8 cellular contexts compared by ENCODE assay signal in the genomic region with DNA sequence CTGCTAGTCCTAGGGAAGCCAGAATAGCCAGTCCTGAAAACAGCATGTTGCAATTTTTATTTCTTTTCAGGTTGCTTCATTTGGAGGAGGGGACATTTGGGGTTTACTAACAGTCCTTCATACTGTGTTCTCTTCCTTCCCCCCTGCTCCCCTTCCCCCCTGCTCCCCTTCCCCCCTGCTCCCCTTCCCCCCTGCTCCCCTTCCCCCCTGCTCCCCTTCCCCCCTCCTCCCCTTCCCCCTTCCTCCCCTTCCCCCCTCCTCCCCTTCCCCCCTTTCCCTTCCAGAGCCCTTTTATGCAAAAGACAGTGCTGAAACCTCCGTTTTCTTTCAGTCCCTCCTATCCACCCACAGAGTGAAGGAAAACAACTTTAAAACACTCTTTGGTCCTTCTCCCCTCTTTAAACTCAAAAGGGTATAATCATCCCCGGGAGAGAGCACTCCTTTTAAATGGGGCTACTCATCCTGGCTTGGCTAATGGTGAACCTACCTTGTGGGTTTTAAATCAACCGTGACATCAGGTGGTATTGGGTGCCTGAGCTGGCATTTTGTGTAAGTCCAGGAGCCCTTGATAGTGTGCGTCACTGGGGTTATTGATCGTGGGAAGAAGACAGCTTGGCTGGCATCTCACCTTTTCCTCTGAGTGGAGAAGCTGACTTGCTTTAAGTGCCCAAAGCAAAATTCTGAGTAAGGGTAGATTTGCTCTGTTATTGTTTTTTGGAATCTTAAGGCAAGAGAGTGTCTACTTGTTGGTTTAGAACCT. TPM values are rescaled to one million over a fixed set of nuclear protein-coding genes. Genes with fewer than 3 reads are reported as not detected.
DNase-seq lines count a peak whose midpoint lies in the region; ATAC-seq, FAIRE-seq and TF ChIP-seq lines count a peak whose summit lies in the region.

No MANE protein-coding gene starts in this region.

- peak overlapping the region; percentile 92 for H2AK9ac ChIP-seq in IMR-90 (replicated peaks; ENCODE audit: low read depth, low read length, poor library complexity)

- CTCF ChIA-PET in A549 (lab: Yijun Ruan, JAX) (interaction anchor here (0.6 to 2.5 kb wide), 4 partner anchors 36 to 109 kb away, joined by 3 to 7 read pairs (median 3); no protein-coding TSS in a partner anchor), IMR-90 (lab: Yijun Ruan, JAX) (no interaction called here)

- H3K4me1 Mint-ChIP-seq in effector memory CD8-positive, alpha-beta T cell (ENCODE audit: low read depth in 2 of 2) = peaks cover 50 to 69% of the 10 kb centered on the region in 2 donors
- H3K4me1 Mint-ChIP-seq in neural crest cell = peaks cover 73% of the 10 kb centered on the region

- TF ChIP-seq CTCF in A549 (IDR thresholded peaks at IDR 0.05) (no peak), IMR-90 (conservative IDR thresholded peaks at IDR 0.05; ENCODE audit: low read depth, low read length) (no peak), WERI-Rb-1 (IDR thresholded peaks at IDR 0.05; ENCODE audit: low read depth, low read length) (no peak), neural crest cell (conservative IDR thresholded peaks at IDR 0.05) (peak; percentile 1), vagina (IDR thresholded peaks at IDR 0.05) (no peak)

- peak in 1 of 2 experiments; percentile 12 for DNase-seq in A549 (ENCODE audit: low read depth in 1 of 2, low spot score in 1 of 2)
- DNase-seq in IMR-90 = peak; percentile 22
- no peak for DNase-seq in WERI-Rb-1
- peak in 2 of 3 experiments; percentile 6 to 14 for DNase-seq in effector memory CD8-positive, alpha-beta T cell
- no peak for DNase-seq in neural crest cell (ENCODE audit: low read depth, low spot score)
- no peak for DNase-seq in vagina (ENCODE audit: extremely low spot score in 2 of 2)
- DNase-seq in cerebellar nuclear complex (lab: John Stamatoyannopoulos, UW) = no peak
- no peak for DNase-seq in ureter (ENCODE audit: low spot score)

- no peak overlapping the region for H2BK5ac ChIP-seq in IMR-90 (ENCODE audit: low read depth, low read length, poor library complexity, severe bottlenecking)

- no peak for ATAC-seq in A549
- no peak for ATAC-seq in IMR-90 (ENCODE audit: low read depth)
- no peak for ATAC-seq in effector memory CD8-positive, alpha-beta T cell (replicated peaks)

- WGBS in A549 (ENCODE audit: missing lambda C conversion rate) = 28% methylated on average over 5 of the region's 5 CpGs
- 19% methylated on average over 3 of the region's 5 CpGs; no CpG with 5 or more reads in 1 of the 2 experiments for WGBS in IMR-90 (ENCODE audit: extremely low coverage in 2 of 2, insufficient read length in 1 of 2), 2 experiments

- peaks cover 49% of the 10 kb centered on the region for H3K4me1 ChIP-seq in A549
- peaks cover 26% of the 10 kb centered on the region for H3K4me1 ChIP-seq in IMR-90 (ENCODE audit: control insufficient read depth, insufficient read depth, low read length)
- peaks cover 73% of the 10 kb centered on the region for H3K4me1 ChIP-seq in vagina

- peaks cover 64% of the 10 kb centered on the region for H4K20me1 ChIP-seq in IMR-90 (ENCODE audit: insufficient read depth, low read length)

- POLR2A ChIA-PET in A549 (lab: Yijun Ruan, JAX) = interaction anchor here (0.6 to 1.2 kb wide), 3 partner anchors 21 to 109 kb away, joined by 3 read pairs; partner anchors contain the start of gene CNOT8
- POLR2A ChIA-PET in IMR-90 (lab: Charles Lee; ENCODE audit: unreplicated experiment) = interaction anchor here (0.6 kb wide), 2 partner anchors 75 to 85 kb away, joined by 4 to 6 read pairs; no protein-coding TSS in a partner anchor

- no peak overlapping the region for H2BK20ac ChIP-seq in IMR-90 (ENCODE audit: low read depth, low read length)

- peak overlapping the region; percentile 94 for H3K4me3 ChIP-seq in A549
- H3K4me3 ChIP-seq in IMR-90 (ENCODE audit: insufficient read depth, low read depth, low read length) = peak overlapping the region; percentile 98
- H3K4me3 ChIP-seq in WERI-Rb-1 (ENCODE audit: low read depth, low read length) = peak overlapping the region; percentile 94
- H3K4me3 ChIP-seq in vagina = peak overlapping the region; percentile 73 to 81

- H4K91ac ChIP-seq in IMR-90 (ENCODE audit: insufficient read depth, low read depth, low read length) = no peak overlapping the region

- TF ChIP-seq RAD21 in A549 (conservative IDR thresholded peaks at IDR 0.05 in 1 of 2, IDR thresholded peaks at IDR 0.05 in 1 of 2) (no peak), IMR-90 (IDR thresholded peaks at IDR 0.05; ENCODE audit: low read length) (no peak)

- no TSS peak for BruUV-seq in IMR-90 (replicated peaks; lab: Mats Ljungman, UMichigan)

- TF ChIP-seq POLR2A in A549 (IDR thresholded peaks at IDR 0.05; ENCODE audit: low read length) (no peak), IMR-90 (IDR thresholded peaks at IDR 0.05; ENCODE audit: low read depth, low read length) (no peak), vagina (IDR thresholded peaks at IDR 0.05) (no peak)

- H3K9me3 Mint-ChIP-seq in effector memory CD8-positive, alpha-beta T cell = no peaks in the 10 kb centered on the region
- H3K9me3 Mint-ChIP-seq in neural crest cell = no peaks in the 10 kb centered on the region

- no peak for TF ChIP-seq EP300 in A549 (IDR thresholded peaks at IDR 0.05)

- no peaks in the 10 kb centered on the region for H3K27me3 ChIP-seq in IMR-90 (ENCODE audit: control insufficient read depth, insufficient read depth, low read length)
- no peaks in the 10 kb centered on the region for H3K27me3 ChIP-seq in WERI-Rb-1 (ENCODE audit: insufficient read depth, low read depth, severe bottlenecking)
- no peaks in the 10 kb centered on the region for H3K27me3 ChIP-seq in vagina

- H3K18ac ChIP-seq in IMR-90 (ENCODE audit: low read depth, low read length) = peak overlapping the region; percentile 20; the same call in 1 of the 2 replicates

- peak overlapping the region; percentile 100 for H3K27ac ChIP-seq in A549
- peak overlapping the region; percentile 68 for H3K27ac ChIP-seq in IMR-90 (ENCODE audit: insufficient read depth, low read length)
- H3K27ac ChIP-seq in WERI-Rb-1 = no peak overlapping the region
- peak overlapping the region; percentile 98 for H3K27ac ChIP-seq in vagina

- H2AFZ ChIP-seq in IMR-90 (replicated peaks; ENCODE audit: low read length, poor library complexity) = no peak overlapping the region

- H3K4me2 ChIP-seq in A549 (peak overlapping the region; percentile 94), IMR-90 (ENCODE audit: low read depth, low read length) (peak overlapping the region; percentile 97)

- H3K27ac Mint-ChIP-seq in effector memory CD8-positive, alpha-beta T cell = peak overlapping the region; percentile 90 to 97
- H3K27ac Mint-ChIP-seq in neural crest cell (ENCODE audit: unreplicated experiment) = peak overlapping the region; percentile 68

- H3K36me3 Mint-ChIP-seq in effector memory CD8-positive, alpha-beta T cell (ENCODE audit: insufficient read depth) = peaks cover 20% of the 10 kb centered on the region
- no peaks in the 10 kb centered on the region for H3K36me3 Mint-ChIP-seq in neural crest cell (ENCODE audit: low read depth)

- no peak overlapping the region for H4K5ac ChIP-seq in IMR-90 (ENCODE audit: low read depth, low read length)

- H3K27me3 Mint-ChIP-seq in effector memory CD8-positive, alpha-beta T cell = no peaks in the 10 kb centered on the region
- peaks cover 2% of the 10 kb centered on the region for H3K27me3 Mint-ChIP-seq in neural crest cell (ENCODE audit: low read depth)

- peak overlapping the region; percentile 94 to 97 for H3K4me3 Mint-ChIP-seq in effector memory CD8-positive, alpha-beta T cell
- H3K4me3 Mint-ChIP-seq in neural crest cell = peak overlapping the region; percentile 97

- no peaks in the 10 kb centered on the region for H3K9me3 ChIP-seq in A549
- no peaks in the 10 kb centered on the region for H3K9me3 ChIP-seq in IMR-90 (ENCODE audit: control insufficient read depth, insufficient read depth, low read length)
- H3K9me3 ChIP-seq in WERI-Rb-1 (ENCODE audit: severe bottlenecking) = no peaks in the 10 kb centered on the region
- no peaks in the 10 kb centered on the region for H3K9me3 ChIP-seq in vagina

- peak overlapping the region; percentile 81 for H3K9ac ChIP-seq in IMR-90 (ENCODE audit: low read depth, low read length)

- intact Hi-C loops in IMR-90 (cut with micrococcal nuclease) (loop anchor here (2.0 kb wide), 2 partner anchors 37 to 55 kb away; no protein-coding TSS in a partner anchor), vagina (cut with DNase I) (loop anchor here (10.0 kb wide), 1 partner anchor 73 kb away; no protein-coding TSS in a partner anchor)

- dilution Hi-C loops in IMR-90 (cut with HindIII; ENCODE audit: low sequenced_read_pairs, unreplicated experiment) = no loop called here

- no peak overlapping the region for H2BK15ac ChIP-seq in IMR-90 (ENCODE audit: low read depth, low read length)

- peak overlapping the region; percentile 90 for H3K23ac ChIP-seq in IMR-90 (ENCODE audit: low read depth, low read length)

- H2BK120ac ChIP-seq in IMR-90 (ENCODE audit: low read depth, low read length) = no peak overlapping the region

- peaks cover 3 to 37% of the 10 kb centered on the region in 2 experiments; a peak in 2 of 4 replicates for H3K79me1 ChIP-seq in IMR-90 (ENCODE audit: low read depth in 1 of 2, low read length in 2 of 2)

- no peak for FAIRE-seq in A549 (lab: Jason Lieb, UNC)

- H3K4ac ChIP-seq in IMR-90 (ENCODE audit: low read depth, low read length) = no peak overlapping the region

- peaks cover 25% of the 10 kb centered on the region; the same call in 1 of the 2 replicates for H3K9me1 ChIP-seq in IMR-90 (ENCODE audit: insufficient read depth, low read length)

- peak overlapping the region; percentile 67; the same call in 1 of the 2 replicates for H3K14ac ChIP-seq in IMR-90 (replicated peaks; ENCODE audit: low read depth, low read length)

- H4K8ac ChIP-seq in IMR-90 (ENCODE audit: low read depth in 2 of 2, low read length in 2 of 2) = no peak overlapping the region

- H3K56ac ChIP-seq in IMR-90 (ENCODE audit: extremely low read depth, insufficient read depth, low read length) = no peak overlapping the region; the same call in 1 of the 2 replicates

- peak overlapping the region; percentile 24; the same call in 1 of the 2 replicates for H2AK5ac ChIP-seq in IMR-90 (ENCODE audit: low read depth, low read length)

- H3K36me3 ChIP-seq in IMR-90 (ENCODE audit: control insufficient read depth, insufficient read depth, low read length) (no peaks in the 10 kb centered on the region), WERI-Rb-1 (peaks cover 6% of the 10 kb centered on the region), vagina (no peaks in the 10 kb centered on the region)

- in situ Hi-C loops in IMR-90 (cut with MboI; ENCODE audit: low sequenced_read_pairs) = loop anchor here (5.0 kb wide), 1 partner anchor 44 kb away; no protein-coding TSS in a partner anchor

RNA-seq across cellular contexts. Expression of gene LARP1, which starts 2.6 kb away (rescaled TPM):
- polyA plus RNA-seq in A549 (2011; rRNA removed) = 87.0 and 136 TPM in 2 replicates
- 86.6 and 101 TPM in 2 replicates for polyA plus RNA-seq in A549 (2012; cell fraction: cytosol; rRNA removed)
- polyA plus RNA-seq in A549 (2012; cell fraction: nucleus; rRNA removed) = 131 and 145 TPM in 2 replicates
- polyA plus RNA-seq in A549 (2017; fragmentation: RNase III; extraction: RNeasy Plus Mini Kit Qiagen cat#74134 plus additional on column Dnase treatment) = 104 to 117 TPM (median 112 TPM) in 3 replicates
- 148 and 168 TPM in 2 replicates for polyA minus RNA-seq in A549 (2011; rRNA and poly(A)+ RNA removed)
- 41.9 and 47.3 TPM in 2 replicates for total RNA-seq in IMR-90 (2012; rRNA removed)
- polyA plus RNA-seq in IMR-90 (2012; rRNA removed) = 70.3 and 77.4 TPM in 2 replicates
- polyA plus RNA-seq in IMR-90 (2012; cell fraction: cytosol; rRNA removed) = 55.0 and 59.6 TPM in 2 replicates
- 78.4 and 111 TPM in 2 replicates for polyA plus RNA-seq in IMR-90 (2012; cell fraction: nucleus; rRNA removed; ENCODE audit: low replicate concordance)
- 230 and 231 TPM in 2 replicates for total RNA-seq in neural crest cell
- total RNA-seq in vagina = 98.0 TPM
- total RNA-seq in ureter = 300 TPM

Comparison
In these comparisons a context has a peak if more than half of its experiments do, and no peak if none do; other contexts are left out.
1. DNase-seq: peak in IMR-90 (single experiment) and effector memory CD8-positive, alpha-beta T cell (2 of 3); none in WERI-Rb-1 (single experiment), neural crest cell (single experiment), vagina (0 of 2), cerebellar nuclear complex (0 of 2) and ureter (single experiment).
2. Peak in every context shown above with its lines, with median percentiles within 50 percentile points of each other: H3K4me3 ChIP-seq.